8 cellular contexts compared by ENCODE assay signal in the genomic region with DNA sequence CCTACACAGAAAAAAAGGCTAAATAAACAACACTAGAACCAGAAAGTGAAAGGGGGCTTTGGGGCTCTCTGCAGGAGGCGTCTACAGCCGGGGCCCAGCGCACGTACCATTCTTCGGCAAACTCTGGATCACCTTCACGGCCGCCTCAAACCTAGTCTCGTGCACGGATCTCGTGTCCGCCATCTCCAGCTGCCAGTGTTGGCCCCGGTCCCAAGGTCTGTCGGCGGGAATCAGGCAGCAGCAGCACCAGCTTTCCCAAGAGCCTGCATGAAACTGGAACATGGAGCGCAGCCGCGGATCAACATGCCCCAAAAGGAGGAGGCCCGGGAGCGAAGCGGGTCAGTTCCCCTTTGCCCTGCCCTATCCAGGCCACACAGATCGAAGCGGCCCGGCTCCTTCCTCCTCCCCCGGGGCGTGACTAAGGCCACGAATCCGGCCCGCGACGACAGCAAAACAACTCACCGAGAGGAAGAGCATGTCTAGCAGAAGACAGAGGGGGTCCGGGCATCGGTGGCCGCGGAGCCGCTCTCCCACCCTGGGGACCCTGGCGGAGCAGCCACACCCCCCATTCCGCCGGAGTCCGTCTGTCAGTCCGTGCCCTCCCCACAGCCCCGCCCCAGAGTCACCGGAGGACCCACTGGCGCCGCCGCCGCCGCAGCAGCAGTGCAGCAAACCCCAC. TPM values are rescaled to one million over a fixed set of nuclear protein-coding genes. Genes with fewer than 3 reads are reported as not detected.
A peak's percentile ranks its signal among the peaks of the same experiment; 100 is the strongest.
DNase-seq lines count a peak whose midpoint lies in the region; ATAC-seq, FAIRE-seq and TF ChIP-seq lines count a peak whose summit lies in the region.

A gene with protein sequence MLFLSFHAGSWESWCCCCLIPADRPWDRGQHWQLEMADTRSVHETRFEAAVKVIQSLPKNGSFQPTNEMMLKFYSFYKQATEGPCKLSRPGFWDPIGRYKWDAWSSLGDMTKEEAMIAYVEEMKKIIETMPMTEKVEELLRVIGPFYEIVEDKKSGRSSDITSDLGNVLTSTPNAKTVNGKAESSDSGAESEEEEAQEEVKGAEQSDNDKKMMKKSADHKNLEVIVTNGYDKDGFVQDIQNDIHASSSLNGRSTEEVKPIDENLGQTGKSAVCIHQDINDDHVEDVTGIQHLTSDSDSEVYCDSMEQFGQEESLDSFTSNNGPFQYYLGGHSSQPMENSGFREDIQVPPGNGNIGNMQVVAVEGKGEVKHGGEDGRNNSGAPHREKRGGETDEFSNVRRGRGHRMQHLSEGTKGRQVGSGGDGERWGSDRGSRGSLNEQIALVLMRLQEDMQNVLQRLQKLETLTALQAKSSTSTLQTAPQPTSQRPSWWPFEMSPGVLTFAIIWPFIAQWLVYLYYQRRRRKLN (minus strand): TSS at position 586 of the 679 bp plus-strand sequence. CDS start 109 bp downstream, at position 477.

- H3K27ac ChIP-seq in A549 = peak within 1 kb of the TSS; percentile 89 to 92
- peak within 1 kb of the TSS; percentile 60 to 99 (median 97) for H3K27ac ChIP-seq in skin epidermis

- TF ChIP-seq CTCF in A549 (IDR thresholded peaks at IDR 0.05) (no peak), WTC11 (IDR thresholded peaks at IDR 0.05) (no peak), bronchial epithelial cell (IDR thresholded peaks at IDR 0.05; ENCODE audit: insufficient read depth, low read length, severe bottlenecking) (no peak)

- POLR2A ChIA-PET in A549 (lab: Yijun Ruan, JAX) (interaction anchor here (0.6 to 1.6 kb wide), 3 partner anchors 10 to 137 kb away, joined by 3 to 6 read pairs (median 4); partner anchors contain the start of gene YME1L1), WTC11 (lab: Charles Lee) (interaction anchor here (0.5 kb wide), 1 partner anchor 53 kb away, joined by 3 read pairs; no protein-coding TSS in a partner anchor)

- ATAC-seq in A549 (peak; percentile 71 to 85), GM18517 (IDR thresholded peaks at IDR 0.05; ENCODE audit: unreplicated experiment) (peak; percentile 47), HG03039 (IDR thresholded peaks at IDR 0.05; ENCODE audit: unreplicated experiment) (peak; percentile 42), WTC11 (peak; percentile 59)

- no peaks in the 10 kb centered on the region for H3K36me3 Mint-ChIP-seq in WTC11

- no peaks in the 10 kb centered on the region for H3K9me3 ChIP-seq in A549

- H3K9me3 Mint-ChIP-seq in WTC11 = no peaks in the 10 kb centered on the region

- TF ChIP-seq EP300 in A549 (IDR thresholded peaks at IDR 0.05) = no peak

- H3K4me3 ChIP-seq in A549 (peak within 1 kb of the TSS; percentile 62), bronchial epithelial cell (ENCODE audit: low read depth, low read length) (peak within 1 kb of the TSS; percentile 51), skin epidermis (peak within 1 kb of the TSS; percentile 59 to 82 (median 68))

- H3K4me2 ChIP-seq in A549 = peak within 1 kb of the TSS; percentile 95

- DNase-seq in A549 (ENCODE audit: low read depth in 1 of 2, low spot score in 1 of 2) = peak; percentile 51 to 94
- peak; percentile 66 for DNase-seq in NCI-H2196 (lab: John Stamatoyannopoulos, UW; ENCODE audit: unreplicated experiment)
- peak; percentile 82 for DNase-seq in WTC11 (ENCODE audit: low spot score)
- DNase-seq in bronchial epithelial cell (ENCODE audit: low read depth) = peak; percentile 47
- peak; percentile 78 for DNase-seq in iPS-NIHi11 (ENCODE audit: low spot score)

- peaks cover 45% of the 10 kb centered on the region for H3K4me1 ChIP-seq in A549

- H3K4me3 Mint-ChIP-seq in WTC11 = peak within 1 kb of the TSS; percentile 93

- H3K27ac Mint-ChIP-seq in WTC11 = peak within 1 kb of the TSS; percentile 99

- H3K27me3 Mint-ChIP-seq in WTC11 (ENCODE audit: low read depth) = no peaks in the 10 kb centered on the region

- H3K36me3 ChIP-seq in bronchial epithelial cell (ENCODE audit: control insufficient read depth, insufficient read depth, low read length) = no peaks in the 10 kb centered on the region

- under 1% methylated on average over 23 of the region's 48 CpGs for WGBS in A549 (ENCODE audit: missing lambda C conversion rate)

- no peak; the same call in 1 of the 2 replicates for TF ChIP-seq POLR2A in A549 (IDR thresholded peaks at IDR 0.05; ENCODE audit: low read length)

- no peak for TF ChIP-seq RAD21 in A549 (conservative IDR thresholded peaks at IDR 0.05 in 1 of 2, IDR thresholded peaks at IDR 0.05 in 1 of 2)

- no peaks in the 10 kb centered on the region for H3K27me3 ChIP-seq in bronchial epithelial cell (ENCODE audit: control insufficient read depth, insufficient read depth, low read length)

- peaks cover 16% of the 10 kb centered on the region for H3K4me1 Mint-ChIP-seq in WTC11

- FAIRE-seq in A549 (lab: Jason Lieb, UNC) = no peak
- no peak for FAIRE-seq in bronchial epithelial cell (lab: Jason Lieb, UNC)

- CTCF ChIA-PET in A549 (lab: Yijun Ruan, JAX) = interaction anchor here (1.3 to 1.7 kb wide), 3 partner anchors 17 to 514 kb away, joined by 3 to 8 read pairs (median 3); no protein-coding TSS in a partner anchor
- CTCF ChIA-PET in WTC11 (lab: Charles Lee) = interaction anchor here (0.6 to 0.9 kb wide), 2 partner anchors 16 to 17 kb away, joined by 3 read pairs; no protein-coding TSS in a partner anchor

TF ChIP-seq in A549, 52 proteins besides CTCF, POLR2A, EP300 and RAD21 (continues in another document):
- TF ChIP-seq FOXS1 (CRISPR knock-in tag; IDR thresholded peaks at IDR 0.05) (no peak), HEYL (CRISPR knock-in tag; IDR thresholded peaks at IDR 0.05) (no peak), CEBPB (IDR thresholded peaks at IDR 0.05) (no peak), JUN (IDR thresholded peaks at IDR 0.05) (peak; percentile 21 to 68; a peak in 3 of 5 replicates), JUNB (IDR thresholded peaks at IDR 0.05) (no peak), BHLHE40 (IDR thresholded peaks at IDR 0.05; ENCODE audit: low read depth, low read length) (peak; percentile 95), PHF8 (IDR thresholded peaks at IDR 0.05; ENCODE audit: borderline replicate concordance, low read depth) (peak; percentile 49; the same call in 1 of the 2 replicates)
- TF ChIP-seq, protein P1, sequence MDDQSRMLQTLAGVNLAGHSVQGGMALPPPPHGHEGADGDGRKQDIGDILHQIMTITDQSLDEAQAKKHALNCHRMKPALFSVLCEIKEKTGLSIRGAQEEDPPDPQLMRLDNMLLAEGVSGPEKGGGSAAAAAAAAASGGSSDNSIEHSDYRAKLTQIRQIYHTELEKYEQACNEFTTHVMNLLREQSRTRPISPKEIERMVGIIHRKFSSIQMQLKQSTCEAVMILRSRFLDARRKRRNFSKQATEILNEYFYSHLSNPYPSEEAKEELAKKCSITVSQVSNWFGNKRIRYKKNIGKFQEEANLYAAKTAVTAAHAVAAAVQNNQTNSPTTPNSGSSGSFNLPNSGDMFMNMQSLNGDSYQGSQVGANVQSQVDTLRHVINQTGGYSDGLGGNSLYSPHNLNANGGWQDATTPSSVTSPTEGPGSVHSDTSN (IDR thresholded peaks at IDR 0.05) = no peak
- TF ChIP-seq, protein P2, sequence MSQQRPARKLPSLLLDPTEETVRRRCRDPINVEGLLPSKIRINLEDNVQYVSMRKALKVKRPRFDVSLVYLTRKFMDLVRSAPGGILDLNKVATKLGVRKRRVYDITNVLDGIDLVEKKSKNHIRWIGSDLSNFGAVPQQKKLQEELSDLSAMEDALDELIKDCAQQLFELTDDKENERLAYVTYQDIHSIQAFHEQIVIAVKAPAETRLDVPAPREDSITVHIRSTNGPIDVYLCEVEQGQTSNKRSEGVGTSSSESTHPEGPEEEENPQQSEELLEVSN (IDR thresholded peaks at IDR 0.05; ENCODE audit: borderline replicate concordance, low read depth) = peak; percentile 69; the same call in 1 of the 2 replicates

TF ChIP-seq in WTC11, 78 proteins besides CTCF, POLR2A, EP300 and RAD21 (continues in another document):
- TF ChIP-seq STAT6 (CRISPR knock-in tag; conservative IDR thresholded peaks at IDR 0.05; ENCODE audit: low read depth) = no peak

RNA-seq across cellular contexts. Expression of the gene that starts here (rescaled TPM):
- polyA plus RNA-seq in A549 (2011; rRNA removed) (42.0 and 55.8 TPM in 2 replicates), A549 (2017; fragmentation: RNase III; extraction: RNeasy Plus Mini Kit Qiagen cat#74134 plus additional on column Dnase treatment) (31.6 to 36.8 TPM (median 35.9 TPM) in 3 replicates)
- polyA plus RNA-seq in A549 (2012; cell fraction: cytosol; rRNA removed) = 10.6 and 11.4 TPM in 2 replicates
- polyA plus RNA-seq in A549 (2012; cell fraction: nucleus; rRNA removed) = 4.4 and 6.0 TPM in 2 replicates
- polyA minus RNA-seq in A549 (2011; rRNA and poly(A)+ RNA removed) = 15.4 and 16.0 TPM in 2 replicates
- total RNA-seq in WTC11 (2021) (17.9 to 19.4 TPM (median 18.1 TPM) in 3 replicates), bronchial epithelial cell (18.2 and 23.9 TPM in 2 replicates)

Comparison
In these comparisons a context has a peak if more than half of its experiments do, and no peak if none do; other contexts are left out.
1. Peak in every context shown above with its lines: DNase-seq, ATAC-seq, H3K4me3 ChIP-seq and H3K27ac ChIP-seq.